13 cellular contexts compared by ENCODE assay signal in genomic region chr18:57207124-57207916, GRCh38.
DNase-seq lines count a peak whose midpoint lies in the region; ATAC-seq and TF ChIP-seq lines count a peak whose summit lies in the region.
"Had no signal": no experiment of that assay in that cellular context is flagged by ENCODE, and none has a peak within 500 bp of the region (broad histone marks: within the 10 kb centered on the region; RNA-seq: fewer than 3 reads in every experiment).

No MANE protein-coding gene starts in this region.

- H3K4me1 ChIP-seq in GM23338 (ENCODE audit: insufficient read depth), result peaks cover 39% of the 10 kb centered on the region
- peaks cover 32% of the 10 kb centered on the region for H3K4me1 ChIP-seq in HUES48 (ENCODE audit: control insufficient read depth, insufficient read depth, low read length)
- H3K4me1 ChIP-seq in endodermal cell (ENCODE audit: control insufficient read depth, insufficient read depth, low read length), result peaks cover 34% of the 10 kb centered on the region

- ATAC-seq in GM23338, result no peak
- ATAC-seq: HCT116 had no signal

- H3K27me3 ChIP-seq in GM23338 (ENCODE audit: insufficient read depth), result no peaks in the 10 kb centered on the region
- H3K27me3 ChIP-seq in HUES48 (ENCODE audit: control insufficient read depth, insufficient read depth, low read length), result peaks cover 5% of the 10 kb centered on the region; the same call in 1 of the 2 replicates
- H3K27me3 ChIP-seq in endodermal cell (ENCODE audit: control insufficient read depth, insufficient read depth, low read length, poor library complexity, severe bottlenecking), result no peaks in the 10 kb centered on the region

- H3K4me3 ChIP-seq in GM23338 (no peak overlapping the region), HUES48 (ENCODE audit: low read depth, low read length) (no peak overlapping the region), endodermal cell (ENCODE audit: low read length) (peak overlapping the region; percentile 33)

- peak; percentile 54 for DNase-seq in GM23338 (ENCODE audit: low spot score)
- DNase-seq in endodermal cell, result peak; percentile 74
- DNase-seq in iPS-NIHi7 (ENCODE audit: extremely low spot score), result peak; percentile 37
- DNase-seq in NCI-H2171 (lab: John Stamatoyannopoulos, UW), result no peak
- DNase-seq in T-helper 2 cell treated with Interferon-gamma antibody and Interleukin-4, amounts not matched to agents 5 μg/mL and 100 μg/mL, for 36 hours (ENCODE audit: low spot score), result no peak
- no peak for DNase-seq in GF-D8 (lab: John Stamatoyannopoulos, UW)
- no peak for DNase-seq in inferior parietal cortex (ENCODE audit: extremely low spot score)
- DNase-seq: C1 segment of cervical spinal cord; CD4-positive, alpha-beta T cell; DMS 273 treated with DMSO at 0.1 percent for 48 hours had no signal

- H3K4me1 Mint-ChIP-seq in GM23338, result peaks cover 44% of the 10 kb centered on the region
- H3K4me1 Mint-ChIP-seq in endodermal cell, result peaks cover 69% of the 10 kb centered on the region
- H3K4me1 Mint-ChIP-seq in T-helper 2 cell treated with Interferon-gamma antibody and Interleukin-4, amounts not matched to agents 5 μg/mL and 100 μg/mL, for 36 hours (ENCODE audit: low read depth), result peaks cover 9% of the 10 kb centered on the region

- H3K9me2 ChIP-seq in GM23338 (ENCODE audit: insufficient read depth), result peaks cover 9% of the 10 kb centered on the region; the same call in 1 of the 2 replicates

- peaks cover 17% of the 10 kb centered on the region for H3K27me3 Mint-ChIP-seq in GM23338 (ENCODE audit: insufficient read depth, low read depth, poor library complexity)
- H3K27me3 Mint-ChIP-seq in endodermal cell (ENCODE audit: insufficient read depth), result no peaks in the 10 kb centered on the region
- H3K27me3 Mint-ChIP-seq in T-helper 2 cell treated with Interferon-gamma antibody and Interleukin-4, amounts not matched to agents 5 μg/mL and 100 μg/mL, for 36 hours (ENCODE audit: low read depth), result peaks cover 21% of the 10 kb centered on the region

- H3K27ac ChIP-seq in GM23338 (ENCODE audit: low read depth) (no peak overlapping the region), HUES48 (ENCODE audit: low read depth, low read length) (peak overlapping the region; percentile 39), endodermal cell (ENCODE audit: low read depth, low read length) (no peak overlapping the region)

- H3K4me3 Mint-ChIP-seq in GM23338, result no peak overlapping the region
- peak overlapping the region; percentile 5 for H3K4me3 Mint-ChIP-seq in endodermal cell
- no peak overlapping the region for H3K4me3 Mint-ChIP-seq in T-helper 2 cell treated with Interferon-gamma antibody and Interleukin-4, amounts not matched to agents 5 μg/mL and 100 μg/mL, for 36 hours
- H3K4me3 Mint-ChIP-seq: B cell; CD4-positive, alpha-beta T cell had no signal

- no peaks in the 10 kb centered on the region for H4K20me1 ChIP-seq in GM23338 (replicated peaks; ENCODE audit: insufficient read depth)

- H3K79me2 ChIP-seq in GM23338 (replicated peaks; ENCODE audit: insufficient read depth), result no peaks in the 10 kb centered on the region

- H3K9ac ChIP-seq in HUES48 (ENCODE audit: low read depth, low read length) (no peak overlapping the region), endodermal cell (ENCODE audit: extremely low read depth, low read length, poor library complexity, severe bottlenecking) (peak overlapping the region; percentile 13)

- TF ChIP-seq CTCF in GM23338 (conservative IDR thresholded peaks at IDR 0.05; ENCODE audit: low read depth in 2 of 2) (no peak), endodermal cell (conservative IDR thresholded peaks at IDR 0.05) (no peak)

- peak overlapping the region; percentile 69; the same call in 1 of the 2 replicates for H2AFZ ChIP-seq in GM23338

- H3K9me3 Mint-ChIP-seq in GM23338 (peaks cover 4% of the 10 kb centered on the region; the same call in 1 of the 3 replicates), endodermal cell (peaks cover 13% of the 10 kb centered on the region)
- no peaks in the 10 kb centered on the region for H3K9me3 Mint-ChIP-seq in T-helper 2 cell treated with Interferon-gamma antibody and Interleukin-4, amounts not matched to agents 5 μg/mL and 100 μg/mL, for 36 hours
- H3K9me3 Mint-ChIP-seq: CD4-positive, alpha-beta T cell had no signal

- WGBS in endodermal cell (ENCODE audit: insufficient coverage in 1 of 2, insufficient read length in 1 of 2), 2 experiments, result 0 to 65% methylated on average over 2 to 6 of the region's 6 CpGs

- H3K4me2 ChIP-seq in GM23338, result peak overlapping the region; percentile 25

- H3K36me3 ChIP-seq in GM23338 (ENCODE audit: insufficient read depth) (no peaks in the 10 kb centered on the region), HUES48 (ENCODE audit: control insufficient read depth, insufficient read depth, low read length) (no peaks in the 10 kb centered on the region), endodermal cell (ENCODE audit: control insufficient read depth, insufficient read depth, low read length) (no peaks in the 10 kb centered on the region)

- H3K36me3 Mint-ChIP-seq in GM23338 (ENCODE audit: low read depth) (no peaks in the 10 kb centered on the region; the same call in 2 of the 3 replicates), endodermal cell (ENCODE audit: low read depth) (no peaks in the 10 kb centered on the region)
- no peaks in the 10 kb centered on the region for H3K36me3 Mint-ChIP-seq in T-helper 2 cell treated with Interferon-gamma antibody and Interleukin-4, amounts not matched to agents 5 μg/mL and 100 μg/mL, for 36 hours (ENCODE audit: low read depth)

- H3K9me3 ChIP-seq in HUES48 (ENCODE audit: control insufficient read depth, insufficient read depth, low read length), result no peaks in the 10 kb centered on the region
- H3K9me3 ChIP-seq in endodermal cell (ENCODE audit: control insufficient read depth, low read length), result peaks cover 16% of the 10 kb centered on the region

- H3F3A ChIP-seq in GM23338 (replicated peaks; ENCODE audit: low read depth), result no peaks in the 10 kb centered on the region

- H3K27ac Mint-ChIP-seq in GM23338, result no peak overlapping the region; the same call in 1 of the 2 replicates
- H3K27ac Mint-ChIP-seq in endodermal cell, result peak overlapping the region; percentile 85
- H3K27ac Mint-ChIP-seq in T-helper 2 cell treated with Interferon-gamma antibody and Interleukin-4, amounts not matched to agents 5 μg/mL and 100 μg/mL, for 36 hours, result no peak overlapping the region
- H3K27ac Mint-ChIP-seq: B cell; CD4-positive, alpha-beta T cell had no signal

TF ChIP-seq in GM23338, 12 proteins besides CTCF, POLR2A, EP300 and RAD21:
- TF ChIP-seq ZNF462 (CRISPR knock-in tag; IDR thresholded peaks at IDR 0.05) (0 out of 2 replicates have a peak, but pooled peaks have one; percentile 23), POLR2AphosphoS5 (IDR thresholded peaks at IDR 0.05; ENCODE audit: low read depth) (no peak)
TF ChIP-seq in GM23338: peak in this region for 1.

Comparison
In these comparisons a context has a peak if more than half of its experiments do, and no peak if none do; other contexts are left out.
1. DNase-seq: peak in GM23338 (single experiment), endodermal cell (single experiment) and iPS-NIHi7 (single experiment); none in NCI-H2171 (single experiment), T-helper 2 cell treated with Interferon-gamma antibody and Interleukin-4, amounts not matched to agents 5 μg/mL and 100 μg/mL, for 36 hours (single experiment), GF-D8 (single experiment) and inferior parietal cortex (single experiment).